13 cellular contexts compared by ENCODE assay signal in the genomic region with DNA sequence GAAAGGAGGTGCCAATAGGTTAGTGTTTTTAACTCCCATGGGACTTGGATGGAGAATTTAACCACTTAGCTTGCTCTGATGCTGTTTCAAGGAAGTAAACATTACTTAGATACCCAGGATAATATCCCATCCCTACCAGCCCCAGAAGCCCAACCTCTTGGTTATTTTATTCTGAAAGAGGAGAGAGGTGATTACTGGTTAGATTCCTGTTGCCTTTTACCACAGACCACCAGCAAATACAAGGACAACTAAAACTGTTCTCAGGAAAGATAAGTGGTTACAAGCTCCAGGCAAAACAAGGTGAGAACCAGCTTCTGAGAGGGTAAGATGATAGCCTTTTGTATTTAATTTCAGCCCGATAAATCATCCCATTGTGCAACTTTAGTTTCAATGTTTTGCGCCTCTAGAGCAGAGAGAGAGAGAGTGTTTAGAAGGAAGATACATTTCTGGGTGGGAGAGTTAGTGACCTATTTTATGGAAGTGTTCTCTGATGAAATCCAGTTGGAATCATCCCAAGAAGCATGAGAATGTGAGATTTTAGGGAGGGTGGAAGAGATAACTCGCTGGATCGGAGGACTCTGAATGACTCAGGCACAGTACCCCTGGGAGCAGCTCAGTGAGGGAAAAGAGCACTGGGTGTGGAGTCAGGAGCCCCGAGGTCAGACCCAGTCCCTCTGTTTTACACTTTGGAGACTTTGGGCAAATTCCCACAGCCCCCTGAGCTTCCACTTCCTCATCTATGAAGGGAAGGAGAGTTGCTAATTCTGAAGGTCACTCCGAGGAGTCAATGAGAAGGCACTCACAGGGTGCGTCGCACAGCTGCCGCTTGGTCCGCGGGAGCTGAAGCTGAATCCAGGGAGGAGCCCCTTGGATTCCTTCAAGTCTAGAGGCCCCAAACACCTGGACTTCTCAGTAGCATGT. TPM values are rescaled to one million over a fixed set of nuclear protein-coding genes. Genes with fewer than 3 reads are reported as not detected.
A peak's percentile ranks its signal among the peaks of the same experiment; 100 is the strongest.
DNase-seq lines count a peak whose midpoint lies in the region; ATAC-seq, FAIRE-seq and TF ChIP-seq lines count a peak whose summit lies in the region.
"Had no signal": no experiment of that assay in that cellular context is flagged by ENCODE, and none has a peak within 500 bp of the region (broad histone marks: within the 10 kb centered on the region; RNA-seq: fewer than 3 reads in every experiment).

No MANE protein-coding gene starts in this region.

- POLR2A ChIA-PET in PC-9 (lab: Charles Lee; ENCODE audit: unreplicated experiment): interaction anchor here (0.6 kb wide), 1 partner anchor 30 kb away, joined by 3 read pairs; no protein-coding TSS in a partner anchor

- H3K4me3 ChIP-seq in PC-9: peak overlapping the region; percentile 37; the same call in 1 of the 2 replicates
- no peak overlapping the region for H3K4me3 ChIP-seq in fibroblast of the aortic adventitia (ENCODE audit: low read depth, low read length)
- H3K4me3 ChIP-seq in pancreas: no peak overlapping the region
- H3K4me3 ChIP-seq: BLaER1 treated with 17β-estradiol and CSF1 and Interleukin-3, amounts not matched to agents 10 nM and 100 nM had no signal

- H3F3A ChIP-seq in PC-9 (ENCODE audit: insufficient read depth, low read depth): peaks cover 21% of the 10 kb centered on the region

- H2AFZ ChIP-seq in PC-9: peak overlapping the region; percentile 58; the same call in 1 of the 2 replicates

- H3K27me3 ChIP-seq in PC-9 (ENCODE audit: insufficient read depth, low read depth) (no peaks in the 10 kb centered on the region), pancreas (no peaks in the 10 kb centered on the region)
- H3K27me3 ChIP-seq: BLaER1 treated with 17β-estradiol and CSF1 and Interleukin-3, amounts not matched to agents 10 nM and 100 nM had no signal

- H3K36me3 ChIP-seq in PC-9 (ENCODE audit: low read depth) (no peaks in the 10 kb centered on the region), pancreas (no peaks in the 10 kb centered on the region)
- H3K36me3 ChIP-seq: BLaER1 treated with 17β-estradiol and CSF1 and Interleukin-3, amounts not matched to agents 10 nM and 100 nM had no signal

- DNase-seq in AG09319 (ENCODE audit: extremely low read depth, low read depth) (peak; percentile 10), PC-9 (peak; percentile 41 to 88), fibroblast of the aortic adventitia (ENCODE audit: low read depth) (peak; percentile 37), pancreas (peak in 2 of 6 donors; percentile 11 to 13), GM19240 (ENCODE audit: insufficient read length, low spot score) (no peak)
- DNase-seq: activated T-cell treated with anti-CD3 and anti-CD28 coated beads for 4 hours, KG1, NCI-H446 treated with DMSO at 0.1 percent for 48 hours had no signal

- FAIRE-seq in pancreas (lab: Jason Lieb, UNC): no peak

- peaks cover 51% of the 10 kb centered on the region for H3K4me1 ChIP-seq in PC-9 (replicated peaks; ENCODE audit: insufficient read depth)
- no peaks in the 10 kb centered on the region for H3K4me1 ChIP-seq in pancreas
- H3K4me1 ChIP-seq: BLaER1 treated with 17β-estradiol and CSF1 and Interleukin-3, amounts not matched to agents 10 nM and 100 nM had no signal

- 53 to 63% methylated on average over 11 of the region's 11 CpGs for WGBS in pancreas, 2 donors

- peak overlapping the region; percentile 69 for H3K4me2 ChIP-seq in PC-9
- H3K4me2 ChIP-seq: BLaER1 treated with 17β-estradiol and CSF1 and Interleukin-3, amounts not matched to agents 10 nM and 100 nM had no signal

- CTCF ChIA-PET in PC-9 (lab: Charles Lee): interaction anchor here (1.4 to 1.8 kb wide), 3 partner anchors 52 to 91 kb away, joined by 3 to 5 read pairs (median 4); no protein-coding TSS in a partner anchor

- intact Hi-C loops in PC-9 (cut with micrococcal nuclease; ENCODE audit: unreplicated experiment) (loop anchor here (2.0 kb wide), 2 partner anchors 21 to 191 kb away; no protein-coding TSS in a partner anchor), pancreas (cut with DNase I) (no loop called here)

- TSS peak; percentile 87 for BruUV-seq in PC-9 (replicated peaks; lab: Mats Ljungman, UMichigan)

- no peaks in the 10 kb centered on the region for H3K9me2 ChIP-seq in PC-9 (ENCODE audit: insufficient read depth)

- TF ChIP-seq CTCF in AG09319 (IDR thresholded peaks at IDR 0.05; ENCODE audit: low read depth, low read length): no peak
- no peak for TF ChIP-seq CTCF in PC-9 (conservative IDR thresholded peaks at IDR 0.05)
- TF ChIP-seq CTCF in fibroblast of the aortic adventitia (IDR thresholded peaks at IDR 0.05; ENCODE audit: insufficient read depth, low read length): no peak
- TF ChIP-seq CTCF in pancreas (IDR thresholded peaks at IDR 0.05): no peak

- no peaks in the 10 kb centered on the region for H3K79me2 ChIP-seq in PC-9 (ENCODE audit: low read depth)

- H4K20me1 ChIP-seq in PC-9 (ENCODE audit: insufficient read depth): no peaks in the 10 kb centered on the region
- H4K20me1 ChIP-seq: BLaER1 treated with 17β-estradiol and CSF1 and Interleukin-3, amounts not matched to agents 10 nM and 100 nM had no signal

- no peaks in the 10 kb centered on the region for H3K9me3 ChIP-seq in PC-9 (ENCODE audit: insufficient read depth, low read depth)
- no peaks in the 10 kb centered on the region for H3K9me3 ChIP-seq in pancreas

- H3K27ac ChIP-seq in PC-9 (peak overlapping the region; percentile 99), pancreas (no peak overlapping the region)
- H3K27ac ChIP-seq: BLaER1 treated with 17β-estradiol and CSF1 and Interleukin-3, amounts not matched to agents 10 nM and 100 nM had no signal

- ATAC-seq in pancreas (peak in 3 of 4 donors; percentile 41 to 67 (median 57)), HG03354 (IDR thresholded peaks at IDR 0.05; ENCODE audit: poor library complexity, severe bottlenecking, unreplicated experiment) (no peak), HG02973 (IDR thresholded peaks at IDR 0.05; ENCODE audit: unreplicated experiment) (no peak), esophagus mucosa (no peak)

RNA-seq across cellular contexts. Expression of a gene that starts 12.1 kb away (rescaled TPM):
- 3.2 and 3.9 TPM in 2 replicates for total RNA-seq in PC-9 (2021)
- 0.16 TPM in 1 of 2 replicates, not detected in the other for total RNA-seq in fibroblast of the aortic adventitia (ENCODE audit: low replicate concordance)
- total RNA-seq in pancreas: 1 to 10 TPM in 3 of 6 donors, under 1 TPM in 3; 0.39 to 1.7 (median 0.90) TPM
- polyA plus RNA-seq in pancreas: 1 to 10 TPM in 1 of 2 donors, under 1 TPM in 1; 0.84 to 1.2 TPM
- not detected for total RNA-seq in esophagus mucosa
- total RNA-seq: dermis microvascular lymphatic vessel endothelial cell had no signal

RNA-seq across cellular contexts. Expression of a gene that starts 15.9 kb away (rescaled TPM):
- total RNA-seq in PC-9 (2021): not detected in 2 replicates
- total RNA-seq in fibroblast of the aortic adventitia (ENCODE audit: low replicate concordance): not detected in 2 replicates
- not detected for total RNA-seq in pancreas
- polyA plus RNA-seq in pancreas: not detected
- total RNA-seq in esophagus mucosa: not detected
- total RNA-seq: dermis microvascular lymphatic vessel endothelial cell had no signal

RNA-seq across cellular contexts. Expression of a gene that starts 46.4 kb away (rescaled TPM):
- total RNA-seq in PC-9 (2021) (not detected in 2 replicates), fibroblast of the aortic adventitia (ENCODE audit: low replicate concordance) (not detected in 2 replicates), pancreas (not detected), esophagus mucosa (not detected)
- not detected for polyA plus RNA-seq in pancreas
- total RNA-seq: dermis microvascular lymphatic vessel endothelial cell had no signal

Comparison
In these comparisons a context has a peak if more than half of its experiments do, and no peak if none do; other contexts are left out.
1. ATAC-seq: peak in pancreas (3 of 4); none in HG03354 (single experiment), HG02973 (single experiment) and esophagus mucosa (single experiment).